ENCODE assay signal across 22 cellular contexts in the genomic region with DNA sequence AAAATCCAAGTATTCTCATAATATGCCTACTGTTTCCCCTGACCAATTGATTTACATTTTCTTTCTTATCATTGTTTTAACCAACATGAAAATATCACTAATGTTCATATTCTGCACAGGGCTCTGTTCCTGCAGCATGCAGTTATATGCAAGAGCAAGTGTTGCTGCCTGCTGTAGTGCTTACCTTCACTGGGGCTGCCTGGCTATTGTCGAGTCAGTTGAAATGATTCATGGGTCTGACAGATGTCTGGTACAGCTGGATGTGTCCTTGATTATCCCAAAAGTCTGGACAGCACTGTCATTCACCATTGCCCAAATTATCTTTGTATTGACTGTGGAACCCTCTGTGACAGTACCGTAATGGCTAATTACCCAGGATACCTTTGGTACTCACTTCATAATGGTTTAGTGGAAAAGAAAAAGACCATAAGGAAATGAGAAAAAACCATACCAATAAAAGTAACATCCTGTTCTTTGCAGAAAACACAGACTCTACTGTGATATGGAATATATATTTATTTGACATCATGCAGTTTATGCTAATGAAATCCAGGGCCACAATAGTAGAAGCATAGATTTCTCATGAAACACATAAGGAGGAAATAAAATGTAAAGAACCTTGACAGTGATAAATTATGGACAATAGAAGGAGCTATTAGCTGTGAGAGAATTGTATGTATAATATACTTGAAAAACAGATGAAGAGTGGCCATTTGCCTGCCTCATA.
DNase-seq lines count a peak whose midpoint lies in the region; ATAC-seq and TF ChIP-seq lines count a peak whose summit lies in the region.
"Had no signal": no experiment of that assay in that cellular context is flagged by ENCODE, and none has a peak within 500 bp of the region (broad histone marks: within the 10 kb centered on the region; RNA-seq: fewer than 3 reads in every experiment).

No MANE protein-coding gene starts in this region.

- no peaks in the 10 kb centered on the region for H3K36me3 ChIP-seq in A673 (ENCODE audit: insufficient read depth, low read length, poor library complexity, severe bottlenecking)
- no peaks in the 10 kb centered on the region for H3K36me3 ChIP-seq in endodermal cell (ENCODE audit: control insufficient read depth, insufficient read depth, low read length)
- no peaks in the 10 kb centered on the region for H3K36me3 ChIP-seq in right atrium auricular region
- H3K36me3 ChIP-seq: adrenal gland, BLaER1, MG63, tibial nerve had no signal

- no peak overlapping the region for H3K4me3 Mint-ChIP-seq in endodermal cell
- H3K4me3 Mint-ChIP-seq: activated CD4-positive, alpha-beta memory T cell treated with anti-CD3 and anti-CD28 coated beads, Interleukin-2, amount 10 ng/mL, durations not matched to agents 7 days and 5 days; stimulated activated naive CD8-positive, alpha-beta T cell treated with anti-CD3 and anti-CD28 coated beads, Interleukin-15, amount 100 ng/mL, for 72 hours had no signal

- H3K9me3 ChIP-seq in A673 (ENCODE audit: low read depth, low read length, poor library complexity, severe bottlenecking) = peaks cover 12% of the 10 kb centered on the region
- peaks cover 20% of the 10 kb centered on the region for H3K9me3 ChIP-seq in endodermal cell (ENCODE audit: control insufficient read depth, low read length)
- H3K9me3 ChIP-seq in right atrium auricular region = peaks cover 0 to 6% of the 10 kb centered on the region in 2 donors
- H3K9me3 ChIP-seq: A549, BLaER1, MG63 had no signal

- H3K4me1 ChIP-seq in A673 (ENCODE audit: insufficient read depth, low read length, poor library complexity, severe bottlenecking) = peaks cover 41% of the 10 kb centered on the region
- no peaks in the 10 kb centered on the region for H3K4me1 ChIP-seq in endodermal cell (ENCODE audit: control insufficient read depth, insufficient read depth, low read length)
- no peaks in the 10 kb centered on the region for H3K4me1 ChIP-seq in right atrium auricular region
- H3K4me1 ChIP-seq: A549, adrenal gland, BLaER1, tibial nerve had no signal

- POLR2A ChIA-PET in A673 (lab: Charles Lee; ENCODE audit: low non-redundant PET) = interaction anchor here (0.6 kb wide), 2 partner anchors 24 to 435 kb away, joined by 3 read pairs; no protein-coding TSS in a partner anchor

- H3K9me3 Mint-ChIP-seq in endodermal cell = peaks cover 20% of the 10 kb centered on the region
- H3K9me3 Mint-ChIP-seq: activated CD4-positive, alpha-beta memory T cell treated with anti-CD3 and anti-CD28 coated beads, Interleukin-2, amount 10 ng/mL, durations not matched to agents 7 days and 5 days had no signal

- no peak overlapping the region for H3K9ac ChIP-seq in endodermal cell (ENCODE audit: extremely low read depth, low read length, poor library complexity, severe bottlenecking)
- H3K9ac ChIP-seq: BLaER1, GM23248 had no signal

- H3K4me1 Mint-ChIP-seq in endodermal cell = no peaks in the 10 kb centered on the region
- H3K4me1 Mint-ChIP-seq: activated CD4-positive, alpha-beta memory T cell treated with anti-CD3 and anti-CD28 coated beads, Interleukin-2, amount 10 ng/mL, durations not matched to agents 7 days and 5 days; stimulated activated naive CD8-positive, alpha-beta T cell treated with anti-CD3 and anti-CD28 coated beads, Interleukin-15, amount 100 ng/mL, for 72 hours had no signal

- peaks cover 3% of the 10 kb centered on the region for H3K27me3 Mint-ChIP-seq in endodermal cell (ENCODE audit: insufficient read depth)
- H3K27me3 Mint-ChIP-seq: stimulated activated naive CD8-positive, alpha-beta T cell treated with anti-CD3 and anti-CD28 coated beads, Interleukin-15, amount 100 ng/mL, for 72 hours had no signal

- no TSS peak for BruUV-seq in A673 (replicated peaks; lab: Mats Ljungman, UMichigan)

- DNase-seq in A673 (ENCODE audit: low spot score) (peak; percentile 94), NCI-H1417 (lab: John Stamatoyannopoulos, UW) (peak; percentile 20 to 91 (median 48)), NCI-H2227 (lab: John Stamatoyannopoulos, UW; ENCODE audit: unreplicated experiment) (peak; percentile 40), endodermal cell (no peak), pons (ENCODE audit: low spot score) (no peak), right atrium auricular region (ENCODE audit: low spot score) (no peak)
- DNase-seq: activated CD4-positive, alpha-beta memory T cell treated with anti-CD3 and anti-CD28 coated beads, Interleukin-2, amount 10 ng/mL, durations not matched to agents 7 days and 5 days; activated T-cell treated with anti-CD3 and anti-CD28 coated beads for 4 hours; adrenal gland; effector memory CD4-positive, alpha-beta T cell; EL; GM23248; MG63; NCI-H524 treated with DMSO at 0.1 percent for 48 hours; right cardiac atrium; stimulated activated CD4-positive, alpha-beta T cell treated with anti-CD3 and anti-CD28 coated beads, Interleukin-12 subunit alpha, Interleukin-12 subunit beta, amount 100 ng/mL, for 4 hours; stimulated activated naive CD8-positive, alpha-beta T cell treated with anti-CD3 and anti-CD28 coated beads, Interleukin-15, amount 100 ng/mL, for 72 hours had no signal

- ATAC-seq in HG03457 (IDR thresholded peaks at IDR 0.05; ENCODE audit: unreplicated experiment) = no peak
- ATAC-seq in HG03175 (IDR thresholded peaks at IDR 0.05; ENCODE audit: unreplicated experiment) = no peak
- ATAC-seq: A549; right cardiac atrium; stimulated activated naive CD8-positive, alpha-beta T cell treated with anti-CD3 and anti-CD28 coated beads, Interleukin-15, amount 100 ng/mL, for 72 hours had no signal

- no peak overlapping the region for H3K27ac Mint-ChIP-seq in endodermal cell
- H3K27ac Mint-ChIP-seq: activated CD4-positive, alpha-beta memory T cell treated with anti-CD3 and anti-CD28 coated beads, Interleukin-2, amount 10 ng/mL, durations not matched to agents 7 days and 5 days had no signal

- no peaks in the 10 kb centered on the region for H3K36me3 Mint-ChIP-seq in endodermal cell (ENCODE audit: low read depth)

- intact Hi-C loops in A673 (cut with micrococcal nuclease; ENCODE audit: unreplicated experiment) = loop anchor here (1.0 to 2.0 kb wide), 2 partner anchors 28 to 58 kb away; no protein-coding TSS in a partner anchor

- H3K27me3 ChIP-seq in A673 (replicated peaks; ENCODE audit: insufficient read depth, low read depth, low read length, poor library complexity) (no peaks in the 10 kb centered on the region), endodermal cell (ENCODE audit: control insufficient read depth, insufficient read depth, low read length, poor library complexity, severe bottlenecking) (no peaks in the 10 kb centered on the region), right atrium auricular region (no peaks in the 10 kb centered on the region)
- H3K27me3 ChIP-seq: adrenal gland, BLaER1, MG63, tibial nerve had no signal

- WGBS in endodermal cell (ENCODE audit: insufficient coverage in 1 of 2, insufficient read length in 1 of 2), 2 experiments = 76 to 88% methylated on average over 2 of the region's 2 CpGs

- CTCF ChIA-PET in A673 (lab: Charles Lee) = interaction anchor here (0.6 to 1.1 kb wide), 4 partner anchors 24 to 310 kb away, joined by 3 to 6 read pairs (median 4); no protein-coding TSS in a partner anchor

- H3K27ac ChIP-seq in A673 (ENCODE audit: low read depth, low read length, poor library complexity, severe bottlenecking) = peak overlapping the region; percentile 74
- peak overlapping the region; percentile 95 for H3K27ac ChIP-seq in endodermal cell (ENCODE audit: low read depth, low read length)
- no peak overlapping the region for H3K27ac ChIP-seq in right atrium auricular region
- H3K27ac ChIP-seq: A549, adrenal gland, BLaER1, GM23248, tibial nerve had no signal

- TF ChIP-seq CTCF in A673 (conservative IDR thresholded peaks at IDR 0.05; ENCODE audit: low read depth, low read length) (no peak), endodermal cell (conservative IDR thresholded peaks at IDR 0.05) (no peak), right atrium auricular region (IDR thresholded peaks at IDR 0.05) (no peak)

- H3K4me3 ChIP-seq in A673 (ENCODE audit: low read depth, low read length, poor library complexity, severe bottlenecking) (peak overlapping the region; percentile 10), endodermal cell (ENCODE audit: low read length) (no peak overlapping the region), right atrium auricular region (no peak overlapping the region)
- H3K4me3 ChIP-seq: A549, adrenal gland, BLaER1, GM23248, MG63, tibial nerve had no signal

Comparison
In these comparisons a context has a peak if more than half of its experiments do, and no peak if none do; other contexts are left out.
1. DNase-seq: peak in A673 (single experiment), NCI-H1417 (3 of 3) and NCI-H2227 (single experiment); none in endodermal cell (single experiment), pons (single experiment) and right atrium auricular region (single experiment).
2. H3K27ac ChIP-seq: peak in A673 (single experiment) and endodermal cell (single experiment); none in right atrium auricular region (0 of 2).